8 cellular contexts compared by ENCODE assay signal in genomic region chr11:93740031-93740801, GRCh38. TPM values are rescaled to one million over a fixed set of nuclear protein-coding genes. Genes with fewer than 3 reads are reported as not detected.
A peak's percentile ranks its signal among the peaks of the same experiment; 100 is the strongest.
DNase-seq lines count a peak whose midpoint lies in the region; ATAC-seq and TF ChIP-seq lines count a peak whose summit lies in the region.

No MANE protein-coding gene starts in this region.

- POLR2A ChIA-PET in activated CD4-positive, alpha-beta memory T cell treated with anti-CD3 and anti-CD28 coated beads, Interleukin-2, amount 10 ng/mL, durations not matched to agents 7 days and 5 days (lab: Charles Lee), result interaction anchor here (0.5 to 9.6 kb wide), 24 partner anchors 9 to 1327 kb away, joined by 3 to 325 read pairs (median 8); partner anchors contain the start of genes CEP295, MED17, PANX1 and SLC36A4

- H3K4me1 ChIP-seq in HUES64 (ENCODE audit: insufficient read depth, low read length), result peaks cover 39% of the 10 kb centered on the region
- H3K4me1 ChIP-seq in rectal smooth muscle tissue (ENCODE audit: control insufficient read depth, insufficient read depth, low read length), result peaks cover 20% of the 10 kb centered on the region

- H3K27me3 ChIP-seq in HUES64 (ENCODE audit: insufficient read depth, low read length) (no peaks in the 10 kb centered on the region), rectal smooth muscle tissue (ENCODE audit: control insufficient read depth, insufficient read depth, low read length) (no peaks in the 10 kb centered on the region)

- H3K4me3 ChIP-seq in HUES64 (ENCODE audit: low read length), result peak overlapping the region; percentile 85
- H3K4me3 ChIP-seq in fibroblast of mammary gland (ENCODE audit: control insufficient read depth, low read depth, low read length), result peak overlapping the region; percentile 94
- peak overlapping the region; percentile 96 for H3K4me3 ChIP-seq in rectal smooth muscle tissue (ENCODE audit: low read length)

- no peak for ATAC-seq in GM18517 (IDR thresholded peaks at IDR 0.05; ENCODE audit: unreplicated experiment)

- H3K27ac Mint-ChIP-seq in activated CD4-positive, alpha-beta memory T cell treated with anti-CD3 and anti-CD28 coated beads, Interleukin-2, amount 10 ng/mL, durations not matched to agents 7 days and 5 days, result peak overlapping the region; percentile 98

- H3K4me1 Mint-ChIP-seq in activated CD4-positive, alpha-beta memory T cell treated with anti-CD3 and anti-CD28 coated beads, Interleukin-2, amount 10 ng/mL, durations not matched to agents 7 days and 5 days, result peaks cover 60% of the 10 kb centered on the region

- CTCF ChIA-PET in activated CD4-positive, alpha-beta memory T cell treated with anti-CD3 and anti-CD28 coated beads, Interleukin-2, amount 10 ng/mL, durations not matched to agents 7 days and 5 days (lab: Charles Lee), result interaction anchor here (0.7 to 5.0 kb wide), 6 partner anchors 14 to 1095 kb away, joined by 3 to 47 read pairs (median 7); partner anchors contain the start of gene MED17

- no peak for TF ChIP-seq CTCF in fibroblast of mammary gland (conservative IDR thresholded peaks at IDR 0.05; ENCODE audit: control insufficient read depth, insufficient read depth, low read depth, low read length)

- peaks cover 70% of the 10 kb centered on the region for H3K36me3 Mint-ChIP-seq in activated CD4-positive, alpha-beta memory T cell treated with anti-CD3 and anti-CD28 coated beads, Interleukin-2, amount 10 ng/mL, durations not matched to agents 7 days and 5 days (ENCODE audit: low read depth)

- H3K36me3 ChIP-seq in HUES64 (ENCODE audit: insufficient read depth, low read length) (peaks cover 63% of the 10 kb centered on the region), rectal smooth muscle tissue (ENCODE audit: control insufficient read depth, insufficient read depth, low read length) (peaks cover 14% of the 10 kb centered on the region)

- no peaks in the 10 kb centered on the region for H3K27me3 Mint-ChIP-seq in activated CD4-positive, alpha-beta memory T cell treated with anti-CD3 and anti-CD28 coated beads, Interleukin-2, amount 10 ng/mL, durations not matched to agents 7 days and 5 days

- H3K9ac ChIP-seq in HUES64 (ENCODE audit: low read depth, low read length) (peak overlapping the region; percentile 100), rectal smooth muscle tissue (ENCODE audit: low read length) (peak overlapping the region; percentile 47)

- under 1% methylated on average over 19 of the region's 21 CpGs for WGBS in HUES64

- H3K9me3 ChIP-seq in HUES64 (ENCODE audit: insufficient read depth, low read depth, low read length), result no peaks in the 10 kb centered on the region

- H3K9me3 Mint-ChIP-seq in activated CD4-positive, alpha-beta memory T cell treated with anti-CD3 and anti-CD28 coated beads, Interleukin-2, amount 10 ng/mL, durations not matched to agents 7 days and 5 days, result no peaks in the 10 kb centered on the region

- H3K4me3 Mint-ChIP-seq in activated CD4-positive, alpha-beta memory T cell treated with anti-CD3 and anti-CD28 coated beads, Interleukin-2, amount 10 ng/mL, durations not matched to agents 7 days and 5 days, result peak overlapping the region; percentile 99

- H3K27ac ChIP-seq in HUES64 (ENCODE audit: low read depth, low read length), result peak overlapping the region; percentile 98
- H3K27ac ChIP-seq in rectal smooth muscle tissue (ENCODE audit: low read depth, low read length), result no peak overlapping the region

- DNase-seq in GM03348 (ENCODE audit: low spot score) (peak; percentile 54), fibroblast of mammary gland (ENCODE audit: low read depth) (peak; percentile 39), medulla oblongata (ENCODE audit: extremely low spot score) (no peak), GOT3 (lab: John Stamatoyannopoulos, UW) (no peak)
- DNase-seq in activated CD4-positive, alpha-beta memory T cell treated with anti-CD3 and anti-CD28 coated beads, Interleukin-2, amount 10 ng/mL, durations not matched to agents 7 days and 5 days, result peak; percentile 35

RNA-seq across cellular contexts. Expression of gene TAF1D, which starts 1.1 kb away (rescaled TPM):
- polyA plus RNA-seq in HUES64 (2013, experiment 1 of 2), result 227 TPM
- polyA plus RNA-seq in HUES64 (2013, experiment 2 of 2), result 223 TPM
- total RNA-seq in activated CD4-positive, alpha-beta memory T cell treated with anti-CD3 and anti-CD28 coated beads, Interleukin-2, amount 10 ng/mL, durations not matched to agents 7 days and 5 days, result 100 to 1,000 TPM; 183 to 184 TPM

RNA-seq across cellular contexts. Expression of gene C11orf54, which starts 1.3 kb away (rescaled TPM):
- polyA plus RNA-seq in HUES64 (2013, experiment 1 of 2), result 20.7 TPM
- 21.1 TPM for polyA plus RNA-seq in HUES64 (2013, experiment 2 of 2)
- 10 to 100 TPM; 24.4 to 24.6 TPM for total RNA-seq in activated CD4-positive, alpha-beta memory T cell treated with anti-CD3 and anti-CD28 coated beads, Interleukin-2, amount 10 ng/mL, durations not matched to agents 7 days and 5 days

RNA-seq across cellular contexts. Expression of gene MED17, which starts 43.9 kb away (rescaled TPM):
- 26.9 TPM for polyA plus RNA-seq in HUES64 (2013, experiment 1 of 2)
- 24.9 TPM for polyA plus RNA-seq in HUES64 (2013, experiment 2 of 2)
- total RNA-seq in activated CD4-positive, alpha-beta memory T cell treated with anti-CD3 and anti-CD28 coated beads, Interleukin-2, amount 10 ng/mL, durations not matched to agents 7 days and 5 days, result 10 to 100 TPM; 40.6 to 42.9 TPM

Comparison
In these comparisons a context has a peak if more than half of its experiments do, and no peak if none do; other contexts are left out.
1. DNase-seq: peak in GM03348 (single experiment), activated CD4-positive, alpha-beta memory T cell treated with anti-CD3 and anti-CD28 coated beads, Interleukin-2, amount 10 ng/mL, durations not matched to agents 7 days and 5 days (single experiment) and fibroblast of mammary gland (single experiment); none in medulla oblongata (single experiment) and GOT3 (single experiment).
2. Peak in every context shown above with its lines, with median percentiles within 50 percentile points of each other: H3K4me3 ChIP-seq.